In genomic region chr12:90854136-90854689, GRCh38 we compare ENCODE assay signal across 8 cellular contexts.
DNase-seq lines count a peak whose midpoint lies in the region; ATAC-seq, FAIRE-seq and TF ChIP-seq lines count a peak whose summit lies in the region.

No MANE protein-coding gene starts in this region.

- no peaks in the 10 kb centered on the region for H3K4me1 Mint-ChIP-seq in Caco-2 (ENCODE audit: low read depth, unreplicated experiment)

- BruUV-seq in Caco-2 (replicated peaks; lab: Mats Ljungman, UMichigan) = no TSS peak

- no peaks in the 10 kb centered on the region for H3K9me3 Mint-ChIP-seq in Caco-2 (ENCODE audit: unreplicated experiment)

- no peaks in the 10 kb centered on the region for H3K27me3 Mint-ChIP-seq in Caco-2 (ENCODE audit: insufficient read depth, unreplicated experiment)

- peak; percentile 68 to 84 for TF ChIP-seq CTCF in Caco-2 (IDR thresholded peaks at IDR 0.05; ENCODE audit: insufficient read depth in 1 of 2, low read depth in 1 of 2, low read length in 1 of 2, severe bottlenecking in 1 of 2, unreplicated experiment in 1 of 2)
- peak; percentile 62 for TF ChIP-seq CTCF in bronchial epithelial cell (IDR thresholded peaks at IDR 0.05; ENCODE audit: insufficient read depth, low read length, severe bottlenecking)
- TF ChIP-seq CTCF in right lobe of liver (IDR thresholded peaks at IDR 0.05) = peak; percentile 69 to 80 (median 76)

- H3K4me3 ChIP-seq in Caco-2 (ENCODE audit: low read depth, low read length) = no peak overlapping the region
- H3K4me3 ChIP-seq in bronchial epithelial cell (ENCODE audit: low read depth, low read length) = no peak overlapping the region
- H3K4me3 ChIP-seq in right lobe of liver = no peak overlapping the region

- WGBS in right lobe of liver (ENCODE audit: insufficient coverage, low coverage, low lambda C conversion rate, missing lambda C conversion rate) = 31% methylated on average over 8 of the region's 8 CpGs

- H3K36me3 ChIP-seq in Caco-2 (ENCODE audit: control insufficient read depth, insufficient read depth, low read length) (no peaks in the 10 kb centered on the region), bronchial epithelial cell (ENCODE audit: control insufficient read depth, insufficient read depth, low read length) (no peaks in the 10 kb centered on the region), right lobe of liver (no peaks in the 10 kb centered on the region)

- H3K4me3 Mint-ChIP-seq in Caco-2 (ENCODE audit: unreplicated experiment) = no peak overlapping the region

- TF ChIP-seq POLR2A in right lobe of liver (IDR thresholded peaks at IDR 0.05) = no peak

- H3K4me1 ChIP-seq in Caco-2 (no peaks in the 10 kb centered on the region), right lobe of liver (peaks cover 0 to 19% (median 3%) of the 10 kb centered on the region in 4 donors)

- intact Hi-C loops in Caco-2 (cut with micrococcal nuclease; ENCODE audit: unreplicated experiment) (loop anchor here (5.0 to 10.0 kb wide), 2 partner anchors 157 to 1309 kb away; no protein-coding TSS in a partner anchor), right lobe of liver (cut with DNase I) (no loop called here)

- no peak for FAIRE-seq in bronchial epithelial cell (lab: Jason Lieb, UNC)

- CTCF ChIA-PET in Caco-2 (lab: Charles Lee) = interaction anchor here (0.6 to 1.0 kb wide), 3 partner anchors 67 to 1296 kb away, joined by 3 to 4 read pairs (median 4); no protein-coding TSS in a partner anchor

- peak; percentile 46 to 50 for DNase-seq in Caco-2
- DNase-seq in NCI-H510A treated with DMSO at 0.1 percent for 48 hours (lab: John Stamatoyannopoulos, UW) = peak; percentile 56
- DNase-seq in bronchial epithelial cell (ENCODE audit: low read depth) = peak; percentile 46
- no peak for DNase-seq in right lobe of liver
- no peak for DNase-seq in DMS79 (lab: John Stamatoyannopoulos, UW)
- DNase-seq in stimulated activated CD4-positive, alpha-beta T cell treated with anti-CD3 and anti-CD28 coated beads, Interleukin-4, amount 100 ng/mL, for 4 hours = no peak

- POLR2A ChIA-PET in Caco-2 (lab: Charles Lee) = no interaction called here

- no peaks in the 10 kb centered on the region for H3K36me3 Mint-ChIP-seq in Caco-2 (ENCODE audit: insufficient read depth, unreplicated experiment)

- no peaks in the 10 kb centered on the region for H3K9me3 ChIP-seq in Caco-2
- no peaks in the 10 kb centered on the region for H3K9me3 ChIP-seq in right lobe of liver

- no peak overlapping the region for H3K27ac ChIP-seq in right lobe of liver

- ATAC-seq in GM18519 (IDR thresholded peaks at IDR 0.05; ENCODE audit: low FRiP score, unreplicated experiment) = peak; percentile 81
- ATAC-seq in HG03025 (IDR thresholded peaks at IDR 0.05; ENCODE audit: low FRiP score, unreplicated experiment) = peak; percentile 76
- peak; percentile 69 to 85 (median 75) for ATAC-seq in right lobe of liver

- no peaks in the 10 kb centered on the region for H3K27me3 ChIP-seq in Caco-2 (replicated peaks; ENCODE audit: control insufficient read depth, insufficient read depth, low read length)
- no peaks in the 10 kb centered on the region for H3K27me3 ChIP-seq in bronchial epithelial cell (ENCODE audit: control insufficient read depth, insufficient read depth, low read length)
- H3K27me3 ChIP-seq in right lobe of liver = no peaks in the 10 kb centered on the region

- H3K27ac Mint-ChIP-seq in Caco-2 (ENCODE audit: unreplicated experiment) = no peak overlapping the region

Comparison
In these comparisons a context has a peak if more than half of its experiments do, and no peak if none do; other contexts are left out.
1. DNase-seq: peak in Caco-2 (2 of 2), NCI-H510A treated with DMSO at 0.1 percent for 48 hours (single experiment) and bronchial epithelial cell (single experiment); none in right lobe of liver (0 of 3), DMS79 (single experiment) and stimulated activated CD4-positive, alpha-beta T cell treated with anti-CD3 and anti-CD28 coated beads, Interleukin-4, amount 100 ng/mL, for 4 hours (0 of 2).
2. Peak in every context shown above with its lines, with median percentiles within 50 percentile points of each other: CTCF ChIP-seq and ATAC-seq.